Comparison of ENCODE assay signal across 8 cellular contexts in genomic region chr12:51238510-51239334, GRCh38. TPM values are rescaled to one million over a fixed set of nuclear protein-coding genes. Genes with fewer than 3 reads are reported as not detected.
DNase-seq lines count a peak whose midpoint lies in the region; ATAC-seq and TF ChIP-seq lines count a peak whose summit lies in the region.

Gene DAZAP2 (plus strand): TSS chr12:51238826. CDS start chr12:51238908, 82 bp downstream.

- H3K36me3 ChIP-seq in GM23338 (ENCODE audit: insufficient read depth) (peaks cover 26% of the 10 kb centered on the region), fibroblast of lung (ENCODE audit: control insufficient read depth, insufficient read depth, low read length) (peaks cover 10% of the 10 kb centered on the region)

- H3K27me3 Mint-ChIP-seq in GM23338 (ENCODE audit: insufficient read depth, low read depth, poor library complexity) (peaks cover 14% of the 10 kb centered on the region), natural killer cell (ENCODE audit: low read depth in 2 of 2) (no peaks in the 10 kb centered on the region)

- H3K4me1 ChIP-seq in GM23338 (ENCODE audit: insufficient read depth) (no peaks in the 10 kb centered on the region), fibroblast of lung (ENCODE audit: control insufficient read depth, extremely low read depth, insufficient read depth, low read length) (peaks cover 11% of the 10 kb centered on the region)

- peaks cover 19% of the 10 kb centered on the region for H3K4me1 Mint-ChIP-seq in GM23338
- H3K4me1 Mint-ChIP-seq in natural killer cell = peaks cover 41 to 46% of the 10 kb centered on the region in 2 donors

- H4K20me1 ChIP-seq in GM23338 (replicated peaks; ENCODE audit: insufficient read depth) (no peaks in the 10 kb centered on the region; the same call in 1 of the 2 replicates), fibroblast of lung (ENCODE audit: control insufficient read depth, extremely low read depth, insufficient read depth, low read length) (no peaks in the 10 kb centered on the region)

- H2AFZ ChIP-seq in GM23338 (peak within 1 kb of the TSS; percentile 94), fibroblast of lung (ENCODE audit: low read length) (peak within 1 kb of the TSS; percentile 90)

- DNase-seq in EL (peak; percentile 96), GM23338 (ENCODE audit: low spot score) (peak; percentile 97), LHCN-M2 (ENCODE audit: low read depth) (peak; percentile 91), RPMI7951 (ENCODE audit: low read depth) (peak; percentile 91), fibroblast of lung (ENCODE audit: low read depth in 2 of 2) (peak; percentile 95), natural killer cell (peak; percentile 91)
- peak; percentile 88 to 92 for DNase-seq in activated T-helper 1 cell treated with anti-CD3 and anti-CD28 coated beads, Interleukin-2, amount 50 U/mL, for 16 hours (ENCODE audit: low read depth in 1 of 2, low spot score in 1 of 2)
- peak; percentile 94 for DNase-seq in stimulated activated naive CD4-positive, alpha-beta T cell treated with Interleukin-2 at 50 U/mL for 16 hours (lab: John Stamatoyannopoulos, UW)

- H3K79me2 ChIP-seq in GM23338 (replicated peaks; ENCODE audit: insufficient read depth) = peaks cover 20% of the 10 kb centered on the region
- peaks cover 15% of the 10 kb centered on the region for H3K79me2 ChIP-seq in fibroblast of lung (ENCODE audit: control insufficient read depth, insufficient read depth, low read length)

- H3K36me3 Mint-ChIP-seq in GM23338 (ENCODE audit: low read depth) = peaks cover 34% of the 10 kb centered on the region
- H3K36me3 Mint-ChIP-seq in natural killer cell = peaks cover 9% of the 10 kb centered on the region

- H3K9me3 Mint-ChIP-seq in GM23338 = no peaks in the 10 kb centered on the region
- no peaks in the 10 kb centered on the region for H3K9me3 Mint-ChIP-seq in natural killer cell

- H3K4me3 ChIP-seq in GM23338 (peak within 1 kb of the TSS; percentile 98), fibroblast of lung (replicated peaks in 1 of 4; ENCODE audit: control extremely low read depth in 1 of 4, insufficient read depth in 1 of 4, low read depth in 3 of 4, low read length in 4 of 4) (peak within 1 kb of the TSS; percentile 91 to 100 (median 98))

- H3K27me3 ChIP-seq in GM23338 (ENCODE audit: insufficient read depth) = no peaks in the 10 kb centered on the region
- H3K27me3 ChIP-seq in fibroblast of lung (ENCODE audit: control insufficient read depth, insufficient read depth, low read length) = no peaks in the 10 kb centered on the region

- H3K27ac Mint-ChIP-seq in GM23338 (peak within 1 kb of the TSS; percentile 100), natural killer cell (peak within 1 kb of the TSS; percentile 98 to 99)

- no peaks in the 10 kb centered on the region for H3K9me2 ChIP-seq in GM23338 (ENCODE audit: insufficient read depth)

- intact Hi-C loops in natural killer cell (cut with micrococcal nuclease) = loop anchor here (1.0 kb wide), 2 partner anchors 65 to 155 kb away; partner anchors contain the start of genes CSRNP2 and TFCP2

- no peaks in the 10 kb centered on the region for H3K9me3 ChIP-seq in fibroblast of lung (ENCODE audit: control insufficient read depth, insufficient read depth, low read depth, low read length)

- peaks cover 20% of the 10 kb centered on the region; the same call in 1 of the 2 replicates for H3F3A ChIP-seq in GM23338 (replicated peaks; ENCODE audit: low read depth)

- TF ChIP-seq CTCF in GM23338 (conservative IDR thresholded peaks at IDR 0.05; ENCODE audit: low read depth in 2 of 2) (peak in 1 of 2 experiments; percentile 5; a peak in 1 of 4 replicates), fibroblast of lung (conservative IDR thresholded peaks at IDR 0.05 in 1 of 2, IDR thresholded peaks at IDR 0.05 in 1 of 2; ENCODE audit: low read depth in 1 of 2, low read length in 2 of 2) (peak in 1 of 2 donors; percentile 31), natural killer cell (IDR thresholded peaks at IDR 0.05) (no peak)

- H3K4me3 Mint-ChIP-seq in GM23338 (peak within 1 kb of the TSS; percentile 95), natural killer cell (peak within 1 kb of the TSS; percentile 97)

- ATAC-seq in GM23338 (peak; percentile 94), natural killer cell (peak; percentile 88 to 96 (median 90))

- peak within 1 kb of the TSS; percentile 100 for H3K9ac ChIP-seq in fibroblast of lung (ENCODE audit: insufficient read depth, low read length)

- H3K27ac ChIP-seq in GM23338 (ENCODE audit: low read depth) (peak within 1 kb of the TSS; percentile 100), fibroblast of lung (ENCODE audit: insufficient read depth, low read length) (peak within 1 kb of the TSS; percentile 100)

- H3K4me2 ChIP-seq in GM23338 (peak within 1 kb of the TSS; percentile 87), fibroblast of lung (ENCODE audit: extremely low read depth, insufficient read depth, low read length) (peak within 1 kb of the TSS; percentile 90)

TF ChIP-seq in GM23338, 12 proteins besides CTCF, POLR2A, EP300 and RAD21:
- TF ChIP-seq EZH2 (IDR thresholded peaks at IDR 0.05; ENCODE audit: low read depth, unreplicated experiment) (no peak), STAT1 (IDR thresholded peaks at IDR 0.05; ENCODE audit: unreplicated experiment) (no peak), CREB1 (CRISPR knock-in tag; IDR thresholded peaks at IDR 0.05; ENCODE audit: low read depth) (peak; percentile 85), ZNF114 (CRISPR knock-in tag; IDR thresholded peaks at IDR 0.05) (no peak), POLR2AphosphoS5 (IDR thresholded peaks at IDR 0.05; ENCODE audit: low read depth) (peak; percentile 19), NANOG (IDR thresholded peaks at IDR 0.05; ENCODE audit: borderline replicate concordance) (no peak), ETS1 (IDR thresholded peaks at IDR 0.05) (no peak), JUNB (IDR thresholded peaks at IDR 0.05; ENCODE audit: unreplicated experiment) (no peak), EZH2phosphoT487 (IDR thresholded peaks at IDR 0.05; ENCODE audit: unreplicated experiment) (no peak), REST (IDR thresholded peaks at IDR 0.05; ENCODE audit: unreplicated experiment) (no peak)

RNA-seq across cellular contexts. Expression of gene DAZAP2, which starts in this region (rescaled TPM):
- total RNA-seq in GM23338 (2014; rRNA removed; shearing (Covaris generic)) = 21.1 and 39.9 TPM in 2 replicates
- polyA plus RNA-seq in GM23338 (2016; fragmentation: Nextera tagmentation; extraction: Ambion mirVana) = 30.2 and 35.8 TPM in 2 replicates
- 147 and 195 TPM in 2 replicates for total RNA-seq in LHCN-M2 (2014; rRNA removed)
- polyA plus RNA-seq in LHCN-M2 (2012) = 175 TPM
- 288 and 375 TPM in 2 replicates for total RNA-seq in RPMI7951 (2014; rRNA removed; shearing (Covaris generic))
- total RNA-seq in fibroblast of lung = 59.6 TPM in 2 replicates
- 303 and 344 TPM in 2 replicates for polyA plus RNA-seq in fibroblast of lung
- 203 and 222 TPM in 2 replicates for polyA plus RNA-seq in fibroblast of lung (2012)
- polyA minus RNA-seq in fibroblast of lung (ENCODE audit: low replicate concordance) = 518 and 661 TPM in 2 replicates
- total RNA-seq in natural killer cell = 100 to 1,000 TPM; 316 to 350 (median 325) TPM

Comparison
In these comparisons a context has a peak if more than half of its experiments do, and no peak if none do; other contexts are left out.
1. Peak in every context shown above with its lines: DNase-seq, ATAC-seq, H3K4me3 ChIP-seq and H3K27ac ChIP-seq.